Comparison of ENCODE assay signal across 1 cellular context in the genomic region with DNA sequence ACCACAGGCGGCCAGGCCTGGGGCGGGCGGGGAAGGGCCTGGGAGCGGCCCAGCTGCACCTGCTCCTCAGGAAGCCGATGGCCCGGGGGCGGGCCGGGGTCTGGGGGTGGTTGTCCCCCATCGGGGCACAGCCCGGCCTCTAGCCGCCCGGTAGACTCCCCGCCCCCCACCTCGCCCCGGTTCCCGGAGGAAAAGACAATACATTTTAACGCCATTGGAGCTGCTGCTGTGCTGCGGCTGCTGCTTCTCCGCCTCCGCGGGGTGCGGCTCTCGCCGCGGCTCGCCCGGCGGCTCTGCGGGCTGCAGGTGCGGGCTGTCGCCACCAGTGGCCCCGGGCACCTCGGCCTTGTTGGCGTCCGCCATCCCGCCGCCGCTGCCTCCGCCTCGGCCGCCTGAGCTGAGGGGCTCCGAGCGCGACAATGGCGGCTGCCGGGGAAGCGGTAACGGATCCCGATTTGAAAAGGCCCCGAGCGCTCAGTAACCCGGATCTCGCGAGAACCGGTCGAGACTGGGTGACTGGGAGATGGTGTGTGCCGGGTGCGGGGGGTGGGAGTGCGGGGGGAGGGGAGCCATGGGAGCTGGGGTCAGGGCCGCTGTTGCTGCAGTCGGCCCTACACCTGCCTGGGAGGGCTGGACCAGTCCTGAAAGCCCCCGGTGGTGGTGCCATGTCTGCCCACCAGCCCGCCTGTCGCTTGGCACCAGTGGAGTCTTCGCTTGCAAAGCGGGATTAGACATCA.
TF ChIP-seq lines count a peak whose summit lies in the region.

A gene with protein sequence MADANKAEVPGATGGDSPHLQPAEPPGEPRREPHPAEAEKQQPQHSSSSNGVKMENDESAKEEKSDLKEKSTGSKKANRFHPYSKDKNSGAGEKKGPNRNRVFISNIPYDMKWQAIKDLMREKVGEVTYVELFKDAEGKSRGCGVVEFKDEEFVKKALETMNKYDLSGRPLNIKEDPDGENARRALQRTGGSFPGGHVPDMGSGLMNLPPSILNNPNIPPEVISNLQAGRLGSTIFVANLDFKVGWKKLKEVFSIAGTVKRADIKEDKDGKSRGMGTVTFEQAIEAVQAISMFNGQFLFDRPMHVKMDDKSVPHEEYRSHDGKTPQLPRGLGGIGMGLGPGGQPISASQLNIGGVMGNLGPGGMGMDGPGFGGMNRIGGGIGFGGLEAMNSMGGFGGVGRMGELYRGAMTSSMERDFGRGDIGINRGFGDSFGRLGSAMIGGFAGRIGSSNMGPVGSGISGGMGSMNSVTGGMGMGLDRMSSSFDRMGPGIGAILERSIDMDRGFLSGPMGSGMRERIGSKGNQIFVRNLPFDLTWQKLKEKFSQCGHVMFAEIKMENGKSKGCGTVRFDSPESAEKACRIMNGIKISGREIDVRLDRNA (minus strand): TSS at position 421 of the 737 bp plus-strand sequence. CDS start 58 bp downstream, at position 363.

TF ChIP-seq in HepG2, 621 proteins besides CTCF, POLR2A, EP300 and RAD21 (continued from another document):
- TF ChIP-seq SOX5 (CRISPR knock-in tag; IDR thresholded peaks at IDR 0.05; ENCODE audit: borderline replicate concordance), result no peak
